1 cellular context compared by ENCODE assay signal in genomic region chr1:192968323-192968722, GRCh38.
TF ChIP-seq lines count a peak whose summit lies in the region.

No MANE protein-coding gene starts in this region.

TF ChIP-seq in HepG2, 621 proteins besides CTCF, POLR2A, EP300 and RAD21 (continued from another document):
- TF ChIP-seq, protein P1, sequence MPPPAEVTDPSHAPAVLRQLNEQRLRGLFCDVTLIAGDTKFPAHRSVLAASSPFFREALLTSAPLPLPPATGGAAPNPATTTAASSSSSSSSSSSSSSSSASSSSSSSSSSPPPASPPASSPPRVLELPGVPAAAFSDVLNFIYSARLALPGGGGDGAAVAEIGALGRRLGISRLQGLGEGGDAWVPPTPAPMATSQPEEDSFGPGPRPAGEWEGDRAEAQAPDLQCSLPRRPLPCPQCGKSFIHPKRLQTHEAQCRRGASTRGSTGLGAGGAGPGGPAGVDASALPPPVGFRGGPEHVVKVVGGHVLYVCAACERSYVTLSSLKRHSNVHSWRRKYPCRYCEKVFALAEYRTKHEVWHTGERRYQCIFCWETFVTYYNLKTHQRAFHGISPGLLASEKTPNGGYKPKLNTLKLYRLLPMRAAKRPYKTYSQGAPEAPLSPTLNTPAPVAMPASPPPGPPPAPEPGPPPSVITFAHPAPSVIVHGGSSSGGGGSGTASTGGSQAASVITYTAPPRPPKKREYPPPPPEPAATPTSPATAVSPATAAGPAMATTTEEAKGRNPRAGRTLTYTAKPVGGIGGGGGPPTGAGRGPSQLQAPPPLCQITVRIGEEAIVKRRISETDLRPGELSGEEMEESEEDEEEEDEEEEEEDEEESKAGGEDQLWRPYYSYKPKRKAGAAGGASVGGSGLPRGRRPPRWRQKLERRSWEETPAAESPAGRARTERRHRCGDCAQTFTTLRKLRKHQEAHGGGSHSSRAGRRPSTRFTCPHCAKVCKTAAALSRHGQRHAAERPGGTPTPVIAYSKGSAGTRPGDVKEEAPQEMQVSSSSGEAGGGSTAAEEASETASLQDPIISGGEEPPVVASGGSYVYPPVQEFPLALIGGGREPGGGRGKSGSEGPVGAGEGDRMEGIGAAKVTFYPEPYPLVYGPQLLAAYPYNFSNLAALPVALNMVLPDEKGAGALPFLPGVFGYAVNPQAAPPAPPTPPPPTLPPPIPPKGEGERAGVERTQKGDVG (CRISPR knock-in tag; IDR thresholded peaks at IDR 0.05; ENCODE audit: borderline replicate concordance): no peak
- TF ChIP-seq SOX5 (CRISPR knock-in tag; IDR thresholded peaks at IDR 0.05; ENCODE audit: borderline replicate concordance): no peak
- no peak for TF ChIP-seq HOXA3 (CRISPR knock-in tag; IDR thresholded peaks at IDR 0.05)
- TF ChIP-seq ZNF768 (CRISPR knock-in tag; IDR thresholded peaks at IDR 0.05): no peak
- TF ChIP-seq GTF2F1 (IDR thresholded peaks at IDR 0.05; ENCODE audit: low read length): no peak
- TF ChIP-seq KMT2A (CRISPR knock-in tag; IDR thresholded peaks at IDR 0.05): no peak
